Comparison of ENCODE assay signal across 38 cellular contexts in the genomic region with DNA sequence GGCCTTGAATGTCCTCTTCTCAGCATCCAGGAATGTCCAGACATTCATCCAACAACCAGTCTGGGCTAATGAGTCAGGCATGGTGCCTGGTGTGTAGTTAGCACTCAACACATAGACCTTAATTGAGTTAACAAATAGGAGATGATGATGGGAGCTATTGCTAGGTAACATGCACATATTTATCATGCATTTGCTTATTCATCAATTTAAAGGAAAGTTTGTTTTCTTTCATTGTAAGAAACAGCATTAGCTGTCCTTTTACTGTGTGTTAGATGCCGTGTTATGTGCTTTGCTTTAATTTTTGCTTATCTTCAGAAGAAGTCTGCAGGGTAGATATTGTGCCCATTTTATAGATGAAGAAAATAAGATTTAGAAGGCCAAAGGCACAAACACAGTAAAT.
"Had no signal": no experiment of that assay in that cellular context is flagged by ENCODE, and none has a peak within 500 bp of the region (broad histone marks: within the 10 kb centered on the region; RNA-seq: fewer than 3 reads in every experiment).

No MANE protein-coding gene starts in this region.

- ATAC-seq: activated CD4-positive, alpha-beta T cell treated with anti-CD3 and anti-CD28 coated beads for 36 hours; activated CD4-positive, CD25-positive, alpha-beta regulatory T cell treated with anti-CD3 and anti-CD28 coated beads, Interleukin-2, amount 50 U/mL, for 24 hours; activated CD8-positive, alpha-beta memory T cell treated with anti-CD3 and anti-CD28 coated beads, Interleukin-2, amount 10 ng/mL, durations not matched to agents 7 days and 5 days; activated CD8-positive, alpha-beta T cell treated with anti-CD3 and anti-CD28 coated beads, Interleukin-2, amount 10 ng/mL, durations not matched to agents 7 days and 5 days; activated naive CD8-positive, alpha-beta T cell treated with anti-CD3 and anti-CD28 coated beads, Interleukin-2, amount 50 U/mL, for 24 hours; WTC11 had no signal

- H3K27me3 ChIP-seq: ascending aorta, cardiac muscle cell had no signal

- H3K36me3 ChIP-seq: ascending aorta, cardiac muscle cell, WERI-Rb-1 had no signal

- H3K36me3 Mint-ChIP-seq: activated naive CD4-positive, alpha-beta T cell treated with anti-CD3 and anti-CD28 coated beads, Interleukin-2, amount 10 ng/mL, durations not matched to agents 7 days and 5 days; activated naive CD8-positive, alpha-beta T cell; activated naive CD8-positive, alpha-beta T cell treated with anti-CD3 and anti-CD28 coated beads, Interleukin-2, amount 10 ng/mL, durations not matched to agents 7 days and 5 days had no signal

- H3K4me1 ChIP-seq: ascending aorta had no signal

- FAIRE-seq: bronchial epithelial cell, TTC549 had no signal

- H3K4me3 ChIP-seq: ascending aorta, cardiac muscle cell had no signal

- H3K9me3 Mint-ChIP-seq: activated CD4-positive, alpha-beta memory T cell treated with anti-CD3 and anti-CD28 coated beads, Interleukin-2, amount 10 ng/mL, durations not matched to agents 7 days and 5 days; activated CD4-positive, alpha-beta T cell treated with anti-CD3 and anti-CD28 coated beads, Interleukin-2, amount 10 ng/mL, durations not matched to agents 7 days and 5 days had no signal

- H3K27ac ChIP-seq: ascending aorta, cardiac muscle cell, WERI-Rb-1 had no signal

- DNase-seq: activated CD4-positive, alpha-beta memory T cell treated with anti-CD3 and anti-CD28 coated beads, Interleukin-2, amount 10 ng/mL, durations not matched to agents 7 days and 5 days; activated CD4-positive, alpha-beta T cell treated with anti-CD3 and anti-CD28 coated beads for 1 hour; activated CD4-positive, alpha-beta T cell treated with anti-CD3 and anti-CD28 coated beads for 36 hours; activated CD4-positive, alpha-beta T cell treated with anti-CD3 and anti-CD28 coated beads for 48 hours; activated CD4-positive, alpha-beta T cell treated with anti-CD3 and anti-CD28 coated beads, Interleukin-2, amount 10 ng/mL, durations not matched to agents 7 days and 5 days; activated CD4-positive, alpha-beta T cell treated with anti-CD3 and anti-CD28 coated beads, Interleukin-2, amount 50 U/mL, for 48 hours; activated CD4-positive, CD25-positive, alpha-beta regulatory T cell; activated CD8-positive, alpha-beta memory T cell treated with anti-CD3 and anti-CD28 coated beads for 24 hours; activated CD8-positive, alpha-beta memory T cell treated with anti-CD3 and anti-CD28 coated beads, Interleukin-2, amount 10 ng/mL, durations not matched to agents 7 days and 5 days; activated CD8-positive, alpha-beta memory T cell treated with anti-CD3 and anti-CD28 coated beads, Interleukin-2, amount 50 U/mL, for 48 hours; activated CD8-positive, alpha-beta T cell treated with anti-CD3 and anti-CD28 coated beads, Interleukin-2, amount 10 ng/mL, durations not matched to agents 7 days and 5 days; activated effector memory CD4-positive, alpha-beta T cell treated with Interleukin-2 at 50 U/mL for 16 hours; activated gamma-delta T cell; activated naive CD4-positive, alpha-beta T cell treated with anti-CD3 and anti-CD28 coated beads, Interleukin-2, amount 10 ng/mL, durations not matched to agents 7 days and 5 days; activated naive CD4-positive, alpha-beta T cell treated with Interleukin-2 at 50 U/mL for 16 hours; activated naive CD8-positive, alpha-beta T cell treated with anti-CD3 and anti-CD28 coated beads, Interleukin-2, amount 10 ng/mL, durations not matched to agents 7 days and 5 days; activated naive CD8-positive, alpha-beta T cell treated with anti-CD3 and anti-CD28 coated beads, Interleukin-2, amount 50 U/mL, for 24 hours; activated T-cell treated with anti-CD3 and anti-CD28 coated beads, Interleukin-2, amount 50 U/mL, for 24 hours; activated T-cell treated with anti-CD3 and anti-CD28 coated beads, Interleukin-2, amount 50 U/mL, for 48 hours; amygdala; anterior cingulate cortex; caudate nucleus; cerebellar nuclear complex; T-helper 2 cell; T-helper 9 cell; WERI-Rb-1 had no signal

- H3K27ac Mint-ChIP-seq: activated CD4-positive, alpha-beta memory T cell treated with anti-CD3 and anti-CD28 coated beads, Interleukin-2, amount 10 ng/mL, durations not matched to agents 7 days and 5 days; activated CD4-positive, alpha-beta T cell treated with anti-CD3 and anti-CD28 coated beads for 36 hours; activated CD4-positive, alpha-beta T cell treated with anti-CD3 and anti-CD28 coated beads, Interleukin-2, amount 10 ng/mL, durations not matched to agents 7 days and 5 days; activated CD8-positive, alpha-beta memory T cell treated with anti-CD3 and anti-CD28 coated beads, Interleukin-2, amount 10 ng/mL, durations not matched to agents 7 days and 5 days; activated CD8-positive, alpha-beta T cell treated with anti-CD3 and anti-CD28 coated beads, Interleukin-2, amount 10 ng/mL, durations not matched to agents 7 days and 5 days; activated naive CD4-positive, alpha-beta T cell treated with anti-CD3 and anti-CD28 coated beads, Interleukin-2, amount 10 ng/mL, durations not matched to agents 7 days and 5 days; activated naive CD4-positive, alpha-beta T cell treated with anti-CD3 and anti-CD28 coated beads, Interleukin-2, amount 50 U/mL, for 24 hours; activated naive CD8-positive, alpha-beta T cell; activated naive CD8-positive, alpha-beta T cell treated with anti-CD3 and anti-CD28 coated beads, Interleukin-2, amount 10 ng/mL, durations not matched to agents 7 days and 5 days; activated naive CD8-positive, alpha-beta T cell treated with anti-CD3 and anti-CD28 coated beads, Interleukin-2, amount 50 U/mL, for 24 hours; activated T-cell treated with anti-CD3 and anti-CD28 coated beads, Interleukin-2, amount 50 U/mL, for 24 hours; activated T-helper 2 cell treated with anti-CD3 and anti-CD28 coated beads, Interferon-gamma antibody, Interleukin-2, Interleukin-4, amounts not matched to agents 10 μg/mL and 5 μg/mL and 100 μg/mL, durations not matched to agents 14 hours and 24 hours and 36 hours; brain; T-helper 2 cell treated with Interferon-gamma antibody and Interleukin-4, amounts not matched to agents 5 μg/mL and 100 μg/mL, for 36 hours; WTC11 had no signal

- H3K4me3 Mint-ChIP-seq: activated CD4-positive, alpha-beta memory T cell treated with anti-CD3 and anti-CD28 coated beads, Interleukin-2, amount 10 ng/mL, durations not matched to agents 7 days and 5 days; activated CD4-positive, alpha-beta T cell treated with anti-CD3 and anti-CD28 coated beads for 36 hours; activated CD4-positive, alpha-beta T cell treated with anti-CD3 and anti-CD28 coated beads, Interleukin-2, amount 10 ng/mL, durations not matched to agents 7 days and 5 days; activated CD8-positive, alpha-beta memory T cell treated with anti-CD3 and anti-CD28 coated beads, Interleukin-2, amount 10 ng/mL, durations not matched to agents 7 days and 5 days; activated CD8-positive, alpha-beta T cell treated with anti-CD3 and anti-CD28 coated beads, Interleukin-2, amount 10 ng/mL, durations not matched to agents 7 days and 5 days; activated naive CD4-positive, alpha-beta T cell treated with anti-CD3 and anti-CD28 coated beads, Interleukin-2, amount 10 ng/mL, durations not matched to agents 7 days and 5 days; activated naive CD4-positive, alpha-beta T cell treated with anti-CD3 and anti-CD28 coated beads, Interleukin-2, amount 50 U/mL, for 24 hours; activated naive CD8-positive, alpha-beta T cell; activated naive CD8-positive, alpha-beta T cell treated with anti-CD3 and anti-CD28 coated beads, Interleukin-2, amount 10 ng/mL, durations not matched to agents 7 days and 5 days; activated naive CD8-positive, alpha-beta T cell treated with anti-CD3 and anti-CD28 coated beads, Interleukin-2, amount 50 U/mL, for 24 hours; activated T-cell treated with anti-CD3 and anti-CD28 coated beads, Interleukin-2, amount 50 U/mL, for 24 hours; brain; central memory CD8-positive, alpha-beta T cell; T-helper 2 cell treated with Interferon-gamma antibody and Interleukin-4, amounts not matched to agents 5 μg/mL and 100 μg/mL, for 36 hours; WTC11 had no signal

- H3K4me1 Mint-ChIP-seq: activated CD4-positive, alpha-beta memory T cell treated with anti-CD3 and anti-CD28 coated beads, Interleukin-2, amount 10 ng/mL, durations not matched to agents 7 days and 5 days; activated CD4-positive, alpha-beta T cell treated with anti-CD3 and anti-CD28 coated beads for 36 hours; activated CD4-positive, alpha-beta T cell treated with anti-CD3 and anti-CD28 coated beads, Interleukin-2, amount 10 ng/mL, durations not matched to agents 7 days and 5 days; activated CD8-positive, alpha-beta memory T cell treated with anti-CD3 and anti-CD28 coated beads, Interleukin-2, amount 10 ng/mL, durations not matched to agents 7 days and 5 days; activated naive CD4-positive, alpha-beta T cell treated with anti-CD3 and anti-CD28 coated beads, Interleukin-2, amount 10 ng/mL, durations not matched to agents 7 days and 5 days; activated naive CD4-positive, alpha-beta T cell treated with anti-CD3 and anti-CD28 coated beads, Interleukin-2, amount 50 U/mL, for 24 hours; activated naive CD8-positive, alpha-beta T cell treated with anti-CD3 and anti-CD28 coated beads, Interleukin-2, amount 10 ng/mL, durations not matched to agents 7 days and 5 days; activated naive CD8-positive, alpha-beta T cell treated with anti-CD3 and anti-CD28 coated beads, Interleukin-2, amount 50 U/mL, for 24 hours; brain; central memory CD8-positive, alpha-beta T cell had no signal
